Comparison of ENCODE assay signal across 1 cellular context in the genomic region with DNA sequence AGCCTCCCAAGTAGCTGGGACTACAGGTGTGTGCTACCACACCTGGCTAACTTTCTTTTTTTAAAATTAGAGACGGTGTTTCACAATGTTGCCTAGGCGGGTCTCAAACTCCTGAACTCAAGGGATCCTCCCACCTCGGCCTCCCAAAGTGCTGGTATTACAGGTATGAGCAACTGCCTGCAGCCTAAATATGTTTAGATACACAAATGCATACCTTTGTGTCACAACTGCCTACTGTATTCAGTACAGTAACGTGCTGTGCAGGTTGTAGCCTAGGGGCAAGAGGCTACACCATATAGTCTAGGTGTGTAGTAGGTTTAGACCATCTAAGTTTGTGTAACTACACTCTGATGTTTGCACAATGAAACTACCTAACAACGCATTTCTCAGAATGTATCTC.
TF ChIP-seq lines count a peak whose summit lies in the region.

No MANE protein-coding gene starts in this region.

TF ChIP-seq in WTC11, 78 proteins besides CTCF, POLR2A, EP300 and RAD21 (continued from another document):
- no peak for TF ChIP-seq ZNF281 (CRISPR knock-in tag; IDR thresholded peaks at IDR 0.05)
- no peak for TF ChIP-seq ZNF671 (CRISPR knock-in tag; IDR thresholded peaks at IDR 0.05)
- TF ChIP-seq, protein P1, sequence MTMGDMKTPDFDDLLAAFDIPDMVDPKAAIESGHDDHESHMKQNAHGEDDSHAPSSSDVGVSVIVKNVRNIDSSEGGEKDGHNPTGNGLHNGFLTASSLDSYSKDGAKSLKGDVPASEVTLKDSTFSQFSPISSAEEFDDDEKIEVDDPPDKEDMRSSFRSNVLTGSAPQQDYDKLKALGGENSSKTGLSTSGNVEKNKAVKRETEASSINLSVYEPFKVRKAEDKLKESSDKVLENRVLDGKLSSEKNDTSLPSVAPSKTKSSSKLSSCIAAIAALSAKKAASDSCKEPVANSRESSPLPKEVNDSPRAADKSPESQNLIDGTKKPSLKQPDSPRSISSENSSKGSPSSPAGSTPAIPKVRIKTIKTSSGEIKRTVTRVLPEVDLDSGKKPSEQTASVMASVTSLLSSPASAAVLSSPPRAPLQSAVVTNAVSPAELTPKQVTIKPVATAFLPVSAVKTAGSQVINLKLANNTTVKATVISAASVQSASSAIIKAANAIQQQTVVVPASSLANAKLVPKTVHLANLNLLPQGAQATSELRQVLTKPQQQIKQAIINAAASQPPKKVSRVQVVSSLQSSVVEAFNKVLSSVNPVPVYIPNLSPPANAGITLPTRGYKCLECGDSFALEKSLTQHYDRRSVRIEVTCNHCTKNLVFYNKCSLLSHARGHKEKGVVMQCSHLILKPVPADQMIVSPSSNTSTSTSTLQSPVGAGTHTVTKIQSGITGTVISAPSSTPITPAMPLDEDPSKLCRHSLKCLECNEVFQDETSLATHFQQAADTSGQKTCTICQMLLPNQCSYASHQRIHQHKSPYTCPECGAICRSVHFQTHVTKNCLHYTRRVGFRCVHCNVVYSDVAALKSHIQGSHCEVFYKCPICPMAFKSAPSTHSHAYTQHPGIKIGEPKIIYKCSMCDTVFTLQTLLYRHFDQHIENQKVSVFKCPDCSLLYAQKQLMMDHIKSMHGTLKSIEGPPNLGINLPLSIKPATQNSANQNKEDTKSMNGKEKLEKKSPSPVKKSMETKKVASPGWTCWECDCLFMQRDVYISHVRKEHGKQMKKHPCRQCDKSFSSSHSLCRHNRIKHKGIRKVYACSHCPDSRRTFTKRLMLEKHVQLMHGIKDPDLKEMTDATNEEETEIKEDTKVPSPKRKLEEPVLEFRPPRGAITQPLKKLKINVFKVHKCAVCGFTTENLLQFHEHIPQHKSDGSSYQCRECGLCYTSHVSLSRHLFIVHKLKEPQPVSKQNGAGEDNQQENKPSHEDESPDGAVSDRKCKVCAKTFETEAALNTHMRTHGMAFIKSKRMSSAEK (CRISPR knock-in tag; IDR thresholded peaks at IDR 0.05; ENCODE audit: borderline replicate concordance): no peak
- no peak for TF ChIP-seq ZNF416 (CRISPR knock-in tag; IDR thresholded peaks at IDR 0.05)
- no peak for TF ChIP-seq GRHL2 (CRISPR knock-in tag; IDR thresholded peaks at IDR 0.05; ENCODE audit: insufficient replicate concordance, severe bottlenecking)
- TF ChIP-seq RORB (CRISPR knock-in tag; IDR thresholded peaks at IDR 0.05): no peak
